Comparison of ENCODE assay signal across 8 cellular contexts in genomic region chr7:129781128-129781855, GRCh38.
A peak's percentile ranks its signal among the peaks of the same experiment; 100 is the strongest.
DNase-seq lines count a peak whose midpoint lies in the region; ATAC-seq, FAIRE-seq and TF ChIP-seq lines count a peak whose summit lies in the region.

No MANE protein-coding gene starts in this region.

- peaks cover 92% of the 10 kb centered on the region for H4K20me1 ChIP-seq in BLaER1

- TF ChIP-seq CTCF in HFFc6 (IDR thresholded peaks at IDR 0.05): no peak
- no peak for TF ChIP-seq CTCF in VCaP (conservative IDR thresholded peaks at IDR 0.05)
- TF ChIP-seq CTCF in kidney epithelial cell (IDR thresholded peaks at IDR 0.05; ENCODE audit: insufficient read depth, low read length, poor library complexity, severe bottlenecking): no peak

- H3K27ac ChIP-seq in BLaER1 (no peak overlapping the region), VCaP (peak overlapping the region; percentile 84)

- H3K36me3 Mint-ChIP-seq in HFFc6 (ENCODE audit: low read depth): 0 out of 2 replicates have a peak, but pooled peaks cover 4% of the 10 kb centered on the region

- H3K9me3 ChIP-seq in BLaER1: 0 out of 2 replicates have a peak, but pooled peaks cover 9% of the 10 kb centered on the region

- no peak for TF ChIP-seq POLR2A in GM12892 (IDR thresholded peaks at IDR 0.05; ENCODE audit: low read depth, low read length)

- peak overlapping the region; percentile 24; the same call in 1 of the 2 replicates for H3K4me3 Mint-ChIP-seq in HFFc6

- H3K36me3 ChIP-seq in BLaER1: no peaks in the 10 kb centered on the region
- H3K36me3 ChIP-seq in kidney epithelial cell (ENCODE audit: control insufficient read depth, insufficient read depth, low read length): peaks cover 2% of the 10 kb centered on the region

- peaks cover 65% of the 10 kb centered on the region for H3K4me1 ChIP-seq in BLaER1

- H3K9me3 Mint-ChIP-seq in HFFc6: peaks cover 4% of the 10 kb centered on the region; the same call in 1 of the 2 replicates

- no peak for FAIRE-seq in GM12892 (lab: Jason Lieb, UNC)

- no peak overlapping the region for H3K27ac Mint-ChIP-seq in HFFc6

- H3K27me3 ChIP-seq in BLaER1 (peaks cover 100% of the 10 kb centered on the region), kidney epithelial cell (ENCODE audit: control insufficient read depth, insufficient read depth, low read length) (peaks cover 64% of the 10 kb centered on the region)

- H3K4me1 Mint-ChIP-seq in HFFc6 (ENCODE audit: low read depth): peaks cover 31% of the 10 kb centered on the region

- H3K4me3 ChIP-seq in BLaER1 (peak overlapping the region; percentile 69), kidney epithelial cell (ENCODE audit: low read depth, low read length) (peak overlapping the region; percentile 69)

- no peak overlapping the region for H3K9ac ChIP-seq in BLaER1

- ATAC-seq in HG03571 (IDR thresholded peaks at IDR 0.05; ENCODE audit: unreplicated experiment) (no peak), HG02884 (IDR thresholded peaks at IDR 0.05; ENCODE audit: unreplicated experiment) (no peak)

- peaks cover 52% of the 10 kb centered on the region for H3K27me3 Mint-ChIP-seq in HFFc6 (ENCODE audit: insufficient read depth)

- no peak for DNase-seq in HFFc6
- DNase-seq in kidney epithelial cell (ENCODE audit: low read depth): no peak
- DNase-seq in GM12892 (ENCODE audit: insufficient read length): no peak
- no peak for DNase-seq in GF-D8 (lab: John Stamatoyannopoulos, UW)

- peak overlapping the region; percentile 96 for H3K4me2 ChIP-seq in BLaER1
